ENCODE assay signal across 26 cellular contexts in the genomic region with DNA sequence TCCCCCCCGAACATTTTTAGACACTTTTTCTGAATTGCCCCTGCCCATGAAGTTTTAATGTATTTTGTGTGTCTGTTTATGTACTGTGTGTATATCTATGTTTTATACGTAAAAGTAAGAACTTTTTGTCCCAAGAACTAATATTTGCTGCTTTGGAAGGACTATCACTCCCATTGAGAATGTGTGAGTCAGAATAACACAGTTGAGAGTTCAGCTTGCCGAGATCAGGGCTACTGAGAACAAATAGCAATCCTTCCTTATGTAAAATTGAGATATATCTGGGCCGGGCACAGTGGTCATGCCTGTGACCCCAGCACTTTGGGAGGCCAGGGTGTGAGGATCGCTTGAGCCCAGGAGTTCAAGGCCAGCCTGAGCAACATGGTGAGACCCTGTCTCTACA.
"Had no signal": no experiment of that assay in that cellular context is flagged by ENCODE, and none has a peak within 500 bp of the region (broad histone marks: within the 10 kb centered on the region; RNA-seq: fewer than 3 reads in every experiment).

No MANE protein-coding gene starts in this region.

- H3K4me3 Mint-ChIP-seq: mesothelial cell of epicardium; nephron progenitor cell; stimulated activated effector memory CD8-positive, alpha-beta T cell treated with anti-CD3 and anti-CD28 coated beads, Interleukin-12 subunit alpha, Interleukin-12 subunit beta, amount 100 ng/mL, for 72 hours had no signal

- H3K9me3 ChIP-seq: gastrocnemius medialis, left lung, mucosa of descending colon, prostate gland, right atrium auricular region, stomach, thyroid gland, upper lobe of left lung had no signal

- H3K27ac ChIP-seq: coronary artery, gastrocnemius medialis, left lung, prostate gland, right atrium auricular region, stomach, thyroid gland, upper lobe of left lung had no signal

- ATAC-seq: gastrocnemius medialis; left lung; mucosa of descending colon; sciatic nerve; stimulated activated effector memory CD8-positive, alpha-beta T cell treated with anti-CD3 and anti-CD28 coated beads, Interleukin-12 subunit alpha, Interleukin-12 subunit beta, amount 100 ng/mL, for 72 hours had no signal

- H3K4me1 ChIP-seq: gastrocnemius medialis, left lung, prostate gland, right atrium auricular region, thyroid gland, upper lobe of left lung had no signal

- H3K27me3 ChIP-seq: gastrocnemius medialis, left lung, right atrium auricular region, stomach, thyroid gland, upper lobe of left lung had no signal

- H3K27me3 Mint-ChIP-seq: naive B cell had no signal

- H3K27ac Mint-ChIP-seq: mesothelial cell of epicardium; nephron progenitor cell; stimulated activated effector memory CD8-positive, alpha-beta T cell treated with anti-CD3 and anti-CD28 coated beads, Interleukin-12 subunit alpha, Interleukin-12 subunit beta, amount 100 ng/mL, for 72 hours had no signal

- H3K4me1 Mint-ChIP-seq: nephron progenitor cell had no signal

- H3K9me3 Mint-ChIP-seq: mesothelial cell of epicardium; naive B cell; nephron progenitor cell; stimulated activated effector memory CD8-positive, alpha-beta T cell treated with anti-CD3 and anti-CD28 coated beads, Interleukin-12 subunit alpha, Interleukin-12 subunit beta, amount 100 ng/mL, for 72 hours had no signal

- H3K4me3 ChIP-seq: coronary artery, gastrocnemius medialis, left lung, mucosa of descending colon, prostate gland, right atrium auricular region, smooth muscle cell, stomach, thyroid gland, upper lobe of left lung had no signal

- DNase-seq: dermis blood vessel endothelial cell; effector memory CD4-positive, alpha-beta T cell; foreskin fibroblast; gastrocnemius medialis; head of caudate nucleus; kidney; left lung; mesenchymal stem cell; mucosa of descending colon; naive B cell; nephron progenitor cell; nucleus accumbens; stimulated activated CD4-positive, alpha-beta T cell treated with anti-CD3 and anti-CD28 coated beads, Interleukin-12 subunit alpha, Interleukin-12 subunit beta, amount 100 ng/mL, for 4 hours; stimulated activated CD4-positive, alpha-beta T cell treated with anti-CD3 and anti-CD28 coated beads, Interleukin-1b, Interleukin-23, amount 100 ng/mL, for 48 hours; stimulated activated CD4-positive, alpha-beta T cell treated with anti-CD3 and anti-CD28 coated beads, Interleukin-4, amount 100 ng/mL, for 24 hours; stimulated activated naive CD4-positive, alpha-beta T cell treated with Interleukin-2 at 50 U/mL for 16 hours; stomach; thyroid gland; upper lobe of left lung had no signal
